In genomic region chr6:140193269-140193668, GRCh38 we compare ENCODE assay signal across 14 cellular contexts.
DNase-seq lines count a peak whose midpoint lies in the region; TF ChIP-seq lines count a peak whose summit lies in the region.
"Had no signal": no experiment of that assay in that cellular context is flagged by ENCODE, and none has a peak within 500 bp of the region (broad histone marks: within the 10 kb centered on the region; RNA-seq: fewer than 3 reads in every experiment).

No MANE protein-coding gene starts in this region.

- POLR2A ChIA-PET in RWPE1 (lab: Yijun Ruan, JAX; ENCODE audit: low non-redundant PET): no interaction called here

- CTCF ChIA-PET in RWPE1 (lab: Yijun Ruan, JAX): no interaction called here

- TF ChIP-seq CTCF in fibroblast of lung (conservative IDR thresholded peaks at IDR 0.05 in 1 of 2, IDR thresholded peaks at IDR 0.05 in 1 of 2; ENCODE audit: low read depth in 1 of 2, low read length in 2 of 2) (no peak), RWPE1 (conservative IDR thresholded peaks at IDR 0.05; ENCODE audit: low read depth) (no peak)

- H3K4me3 ChIP-seq in fibroblast of lung (replicated peaks in 1 of 4; ENCODE audit: control extremely low read depth in 1 of 4, insufficient read depth in 1 of 4, low read depth in 3 of 4, low read length in 4 of 4): no peak overlapping the region
- H3K4me3 ChIP-seq: A549, HAP-1 had no signal

- H2AFZ ChIP-seq in fibroblast of lung (ENCODE audit: low read length): no peak overlapping the region

- H3K27ac ChIP-seq in fibroblast of lung (ENCODE audit: insufficient read depth, low read length): no peak overlapping the region
- no peak overlapping the region for H3K27ac ChIP-seq in RWPE1
- H3K27ac ChIP-seq: A549 had no signal

- no peak overlapping the region for H3K4me2 ChIP-seq in fibroblast of lung (ENCODE audit: extremely low read depth, insufficient read depth, low read length)
- H3K4me2 ChIP-seq: A549 had no signal

- no peaks in the 10 kb centered on the region for H4K20me1 ChIP-seq in fibroblast of lung (ENCODE audit: control insufficient read depth, extremely low read depth, insufficient read depth, low read length)

- DNase-seq in NCI-H2171 treated with DMSO at 0.1 percent for 48 hours (lab: John Stamatoyannopoulos, UW) (peak; percentile 9), NCI-H2171 (lab: John Stamatoyannopoulos, UW) (no peak), OCI-M1 (lab: John Stamatoyannopoulos, UW) (peak; percentile 50), fibroblast of lung (ENCODE audit: low read depth in 2 of 2) (peak; percentile 5 to 19), RWPE1 (ENCODE audit: low spot score) (no peak), CD1c-positive myeloid dendritic cell (ENCODE audit: extremely low spot score) (no peak)
- DNase-seq in central memory CD4-positive, alpha-beta T cell: no peak
- DNase-seq: C1 segment of cervical spinal cord, DMS 273 treated with DMSO at 0.1 percent for 48 hours, NCI-H1092 treated with DMSO at 0.1 percent for 48 hours, NCI-H187 treated with DMSO at 0.1 percent for 48 hours, NCI-H446 treated with DMSO at 0.1 percent for 48 hours had no signal

- H3K27me3 ChIP-seq in fibroblast of lung (ENCODE audit: control insufficient read depth, insufficient read depth, low read length): no peaks in the 10 kb centered on the region

- no peaks in the 10 kb centered on the region for H3K9me3 ChIP-seq in fibroblast of lung (ENCODE audit: control insufficient read depth, insufficient read depth, low read depth, low read length)
- H3K9me3 ChIP-seq: A549, HAP-1 had no signal

- no peak overlapping the region for H3K9ac ChIP-seq in fibroblast of lung (ENCODE audit: insufficient read depth, low read length)

- H3K79me2 ChIP-seq in fibroblast of lung (ENCODE audit: control insufficient read depth, insufficient read depth, low read length): no peaks in the 10 kb centered on the region

- H3K36me3 ChIP-seq in fibroblast of lung (ENCODE audit: control insufficient read depth, insufficient read depth, low read length): no peaks in the 10 kb centered on the region
- H3K36me3 ChIP-seq: HAP-1 had no signal

- no peaks in the 10 kb centered on the region for H3K4me1 ChIP-seq in fibroblast of lung (ENCODE audit: control insufficient read depth, extremely low read depth, insufficient read depth, low read length)
- H3K4me1 ChIP-seq: A549, HAP-1 had no signal

Comparison
In these comparisons a context has a peak if more than half of its experiments do, and no peak if none do; other contexts are left out.
1. DNase-seq: peak in NCI-H2171 treated with DMSO at 0.1 percent for 48 hours (single experiment), OCI-M1 (single experiment) and fibroblast of lung (2 of 2); none in NCI-H2171 (single experiment), RWPE1 (single experiment), central memory CD4-positive, alpha-beta T cell (single experiment) and CD1c-positive myeloid dendritic cell (single experiment).